Comparison of ENCODE assay signal across 1 cellular context in the genomic region with DNA sequence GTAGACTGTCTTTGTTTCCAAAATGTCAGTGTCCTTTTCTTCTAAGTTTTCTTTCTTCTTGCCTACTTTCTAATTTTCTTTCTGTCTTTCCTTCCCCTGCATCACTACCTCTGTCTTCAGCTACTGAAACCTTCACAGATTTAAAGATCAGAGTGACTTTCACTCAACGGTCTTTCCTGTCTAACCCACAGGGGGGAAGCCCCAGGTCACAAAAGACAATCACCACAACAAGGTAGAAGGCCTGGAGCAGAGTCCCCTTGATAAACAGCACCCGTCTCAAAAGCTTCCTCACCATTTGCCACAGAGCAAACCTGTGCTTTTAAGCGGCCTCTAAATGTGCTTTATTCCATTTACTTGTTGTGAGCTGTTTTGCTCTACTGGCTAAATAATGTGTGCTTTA.
TF ChIP-seq lines count a peak whose summit lies in the region.

No MANE protein-coding gene starts in this region.

TF ChIP-seq in H1, 55 proteins besides CTCF, POLR2A, EP300 and RAD21 (continued from another document):
- TF ChIP-seq CHD7 (IDR thresholded peaks at IDR 0.05; ENCODE audit: insufficient replicate concordance, low read length), result no peak
- TF ChIP-seq SIRT6 (IDR thresholded peaks at IDR 0.05; ENCODE audit: low read length), result no peak
- TF ChIP-seq KDM5A (IDR thresholded peaks at IDR 0.05; ENCODE audit: low read length), result no peak
- no peak for TF ChIP-seq CEBPB (IDR thresholded peaks at IDR 0.05; ENCODE audit: low read depth, low read length)
